ENCODE assay signal across 8 cellular contexts in genomic region chrX:148530464-148531077, GRCh38. TPM values are rescaled to one million over a fixed set of nuclear protein-coding genes. Genes with fewer than 3 reads are reported as not detected.
DNase-seq lines count a peak whose midpoint lies in the region; ATAC-seq and TF ChIP-seq lines count a peak whose summit lies in the region.

No MANE protein-coding gene starts in this region.

- no peaks in the 10 kb centered on the region for H4K20me1 ChIP-seq in PC-9 (ENCODE audit: insufficient read depth)

- no peaks in the 10 kb centered on the region for H3K27me3 ChIP-seq in PC-9 (ENCODE audit: insufficient read depth, low read depth)

- no peak overlapping the region for H2AFZ ChIP-seq in PC-9

- POLR2A ChIA-PET in GM10248 (lab: Yijun Ruan, JAX) (no interaction called here), PC-9 (lab: Charles Lee; ENCODE audit: unreplicated experiment) (no interaction called here)

- TF ChIP-seq CTCF in GM10248 (IDR thresholded peaks at IDR 0.05; ENCODE audit: control extremely low read depth, extremely low read depth, low read depth, missing control alignments) (peak; percentile 29), PC-9 (conservative IDR thresholded peaks at IDR 0.05) (peak; percentile 93), foreskin fibroblast (IDR thresholded peaks at IDR 0.05; ENCODE audit: low read depth, low read length) (peak; percentile 42)

- no TSS peak for BruUV-seq in PC-9 (replicated peaks; lab: Mats Ljungman, UMichigan)

- H3K79me2 ChIP-seq in PC-9 (ENCODE audit: low read depth): no peaks in the 10 kb centered on the region

- no peaks in the 10 kb centered on the region for H3F3A ChIP-seq in PC-9 (ENCODE audit: insufficient read depth, low read depth)

- DNase-seq in A172 (ENCODE audit: low spot score): peak; percentile 15
- no peak for DNase-seq in GM10248 (ENCODE audit: extremely low spot score)
- no peak for DNase-seq in PC-9
- peak; percentile 0 to 16 for DNase-seq in foreskin fibroblast
- DNase-seq in NCI-H1694 treated with DMSO at 0.1 percent for 48 hours (lab: John Stamatoyannopoulos, UW): no peak

- ATAC-seq in HG03097 (IDR thresholded peaks at IDR 0.05; ENCODE audit: low FRiP score, unreplicated experiment): no peak
- no peak for ATAC-seq in GM21423 (IDR thresholded peaks at IDR 0.05; ENCODE audit: unreplicated experiment)
- ATAC-seq in HG02884 (IDR thresholded peaks at IDR 0.05; ENCODE audit: unreplicated experiment): no peak

- H3K4me1 ChIP-seq in PC-9 (replicated peaks; ENCODE audit: insufficient read depth): no peaks in the 10 kb centered on the region

- H3K27ac ChIP-seq in PC-9: no peak overlapping the region

- H3K9me3 ChIP-seq in PC-9 (ENCODE audit: insufficient read depth, low read depth): no peaks in the 10 kb centered on the region

- CTCF ChIA-PET in GM10248 (lab: Yijun Ruan, JAX): interaction anchor here (0.6 to 2.0 kb wide), 10 partner anchors 9 to 940 kb away, joined by 3 to 15 read pairs (median 4); no protein-coding TSS in a partner anchor
- CTCF ChIA-PET in PC-9 (lab: Charles Lee): interaction anchor here (0.5 kb wide), 1 partner anchor 531 kb away, joined by 3 read pairs; no protein-coding TSS in a partner anchor

- no peak overlapping the region for H3K4me2 ChIP-seq in PC-9

- intact Hi-C loops in PC-9 (cut with micrococcal nuclease; ENCODE audit: unreplicated experiment): no loop called here

- no peak overlapping the region for H3K4me3 ChIP-seq in PC-9
- no peak overlapping the region for H3K4me3 ChIP-seq in foreskin fibroblast (ENCODE audit: low read depth in 1 of 2, low read length in 2 of 2)

- no peaks in the 10 kb centered on the region for H3K36me3 ChIP-seq in PC-9 (ENCODE audit: low read depth)

- H3K9me2 ChIP-seq in PC-9 (ENCODE audit: insufficient read depth): no peaks in the 10 kb centered on the region

RNA-seq across cellular contexts. Expression of gene AFF2, which starts 30.2 kb away (rescaled TPM):
- total RNA-seq in A172 (2014; rRNA removed; shearing (Covaris generic)): under 0.01 and 0.02 TPM in 2 replicates
- total RNA-seq in PC-9 (2021): not detected in 2 replicates

Comparison
In these comparisons a context has a peak if more than half of its experiments do, and no peak if none do; other contexts are left out.
1. DNase-seq: peak in A172 (single experiment) and foreskin fibroblast (2 of 2); none in GM10248 (single experiment), PC-9 (0 of 2) and NCI-H1694 treated with DMSO at 0.1 percent for 48 hours (single experiment).
2. CTCF ChIP-seq: peak in every context shown above with its lines; median percentile 93 in PC-9; 42 in foreskin fibroblast; 29 in GM10248.